ENCODE assay signal across 8 cellular contexts in genomic region chr6:12289655-12290489, GRCh38. TPM values are rescaled to one million over a fixed set of nuclear protein-coding genes. Genes with fewer than 3 reads are reported as not detected.
DNase-seq lines count a peak whose midpoint lies in the region; ATAC-seq lines count a peak whose summit lies in the region.

Gene EDN1, plus strand, starts transcription at chr6:12290361. Its CDS starts 269 bp downstream, at chr6:12290630.

- peak within 1 kb of the TSS; percentile 80 to 86 for H3K4me3 ChIP-seq in mucosa of rectum (ENCODE audit: low read length in 2 of 2)

- H3K4me1 Mint-ChIP-seq in stimulated activated naive B cell treated with anti-CD40 and anti-IgM and Interleukin-4, amounts not matched to agents 10 μg/mL and 1 μg/mL and 100 μg/mL, for 72 hours: peaks cover 24 to 28% of the 10 kb centered on the region in 2 donors

- H3K4me3 Mint-ChIP-seq in stimulated activated naive B cell treated with anti-CD40 and anti-IgM and Interleukin-4, amounts not matched to agents 10 μg/mL and 1 μg/mL and 100 μg/mL, for 72 hours: peak within 1 kb of the TSS; percentile 80 to 85

- H3K27me3 ChIP-seq in mucosa of rectum (ENCODE audit: control insufficient read depth in 2 of 2, insufficient read depth in 2 of 2, low read length in 2 of 2): peaks cover 0 to 5% of the 10 kb centered on the region in 2 donors

- H3K36me3 Mint-ChIP-seq in stimulated activated naive B cell treated with anti-CD40 and anti-IgM and Interleukin-4, amounts not matched to agents 10 μg/mL and 1 μg/mL and 100 μg/mL, for 72 hours: no peaks in the 10 kb centered on the region

- H3K27ac ChIP-seq in mucosa of rectum (ENCODE audit: low read depth in 2 of 2, low read length in 2 of 2): peak within 1 kb of the TSS; percentile 69 to 72

- H3K27me3 Mint-ChIP-seq in stimulated activated naive B cell treated with anti-CD40 and anti-IgM and Interleukin-4, amounts not matched to agents 10 μg/mL and 1 μg/mL and 100 μg/mL, for 72 hours: peaks cover 31 to 43% of the 10 kb centered on the region in 2 donors

- no peaks in the 10 kb centered on the region for H3K9me3 ChIP-seq in mucosa of rectum (ENCODE audit: control insufficient read depth in 2 of 2, low read length in 2 of 2)

- peaks cover 22 to 40% of the 10 kb centered on the region in 2 donors for H3K4me1 ChIP-seq in mucosa of rectum (ENCODE audit: control insufficient read depth in 2 of 2, insufficient read depth in 2 of 2, low read length in 2 of 2)

- no peaks in the 10 kb centered on the region for H3K9me3 Mint-ChIP-seq in stimulated activated naive B cell treated with anti-CD40 and anti-IgM and Interleukin-4, amounts not matched to agents 10 μg/mL and 1 μg/mL and 100 μg/mL, for 72 hours

- H3K9ac ChIP-seq in mucosa of rectum (ENCODE audit: low read depth in 1 of 2, low read length in 2 of 2): peak within 1 kb of the TSS; percentile 69 to 74

- peak; percentile 79 for ATAC-seq in GM18868 (IDR thresholded peaks at IDR 0.05; ENCODE audit: unreplicated experiment)
- ATAC-seq in HG03095 (IDR thresholded peaks at IDR 0.05; ENCODE audit: unreplicated experiment): peak; percentile 78
- peak; percentile 77 for ATAC-seq in esophagus mucosa
- ATAC-seq in stimulated activated naive B cell treated with anti-CD40 and anti-IgM and Interleukin-4, amounts not matched to agents 10 μg/mL and 1 μg/mL and 100 μg/mL, for 72 hours (replicated peaks): peak; percentile 89 to 91

- peaks cover 4% of the 10 kb centered on the region in 2 donors for H3K36me3 ChIP-seq in mucosa of rectum (ENCODE audit: control insufficient read depth in 2 of 2, insufficient read depth in 2 of 2, low read length in 2 of 2)

- peak within 1 kb of the TSS; percentile 37 for H3K27ac Mint-ChIP-seq in stimulated activated naive B cell treated with anti-CD40 and anti-IgM and Interleukin-4, amounts not matched to agents 10 μg/mL and 1 μg/mL and 100 μg/mL, for 72 hours

- peak; percentile 82 to 83 for DNase-seq in AML-193 (lab: John Stamatoyannopoulos, UW)
- DNase-seq in NCI-H748 treated with DMSO at 0.1 percent for 48 hours (lab: John Stamatoyannopoulos, UW): peak; percentile 40
- DNase-seq in activated CD8-positive, alpha-beta memory T cell treated with anti-CD3 and anti-CD28 coated beads, Interleukin-2, amount 50 U/mL, for 48 hours: peak; percentile 81
- DNase-seq in stimulated activated naive B cell treated with anti-CD40 and anti-IgM and Interleukin-4, amounts not matched to agents 10 μg/mL and 1 μg/mL and 100 μg/mL, for 72 hours: peak; percentile 43

RNA-seq across cellular contexts. Expression of gene EDN1, which starts in this region (rescaled TPM):
- 0.76 TPM for total RNA-seq in esophagus mucosa

Comparison
In these comparisons a context has a peak if more than half of its experiments do, and no peak if none do; other contexts are left out.
1. Peak in every context shown above with its lines: DNase-seq, ATAC-seq, H3K4me3 ChIP-seq and H3K27ac ChIP-seq.
2. Peak in ATAC-seq in esophagus mucosa; RNA of the gene not detected or under 1 TPM.